In genomic region chr12:57231276-57232021, GRCh38 we compare ENCODE assay signal across 11 cellular contexts. TPM values are rescaled to one million over a fixed set of nuclear protein-coding genes. Genes with fewer than 3 reads are reported as not detected.
A peak's percentile ranks its signal among the peaks of the same experiment; 100 is the strongest.
DNase-seq lines count a peak whose midpoint lies in the region; ATAC-seq and TF ChIP-seq lines count a peak whose summit lies in the region.
"Had no signal": no experiment of that assay in that cellular context is flagged by ENCODE, and none has a peak within 500 bp of the region (broad histone marks: within the 10 kb centered on the region; RNA-seq: fewer than 3 reads in every experiment).

No MANE protein-coding gene starts in this region.

- CTCF ChIA-PET in MCF 10A (lab: Yijun Ruan, JAX) (interaction anchor here (0.7 to 10.2 kb wide), 4 partner anchors 10 to 221 kb away, joined by 3 to 152 read pairs (median 33); no protein-coding TSS in a partner anchor), T-cell (lab: Charles Lee) (interaction anchor here (0.5 to 3.1 kb wide), 4 partner anchors 12 to 49 kb away, joined by 3 to 38 read pairs (median 10); no protein-coding TSS in a partner anchor)

- H3K4me1 ChIP-seq in breast epithelium, result peaks cover 0 to 4% of the 10 kb centered on the region in 2 donors

- no peak overlapping the region for H3K27ac ChIP-seq in breast epithelium

- no peak for TF ChIP-seq CTCF in MCF 10A (IDR thresholded peaks at IDR 0.05; ENCODE audit: unreplicated experiment)
- TF ChIP-seq CTCF in breast epithelium (IDR thresholded peaks at IDR 0.05), result no peak
- no peak for TF ChIP-seq CTCF in fibroblast of the aortic adventitia (IDR thresholded peaks at IDR 0.05; ENCODE audit: insufficient read depth, low read length)

- peaks cover 0 to 10% of the 10 kb centered on the region in 2 donors for H3K27me3 ChIP-seq in breast epithelium

- TF ChIP-seq POLR2A in breast epithelium (IDR thresholded peaks at IDR 0.05), result no peak

- POLR2A ChIA-PET in MCF 10A (lab: Yijun Ruan, JAX), result interaction anchor here (2.1 to 3.1 kb wide), 3 partner anchors 12 to 120 kb away, joined by 6 to 23 read pairs (median 17); partner anchors contain the start of gene STAT6
- POLR2A ChIA-PET in T-cell (lab: Charles Lee), result no interaction called here

- H3K27me3 Mint-ChIP-seq in MCF 10A (ENCODE audit: insufficient read depth, unreplicated experiment), result no peaks in the 10 kb centered on the region
- peaks cover 14% of the 10 kb centered on the region in 2 donors for H3K27me3 Mint-ChIP-seq in T-cell
- peaks cover 5 to 8% of the 10 kb centered on the region in 2 donors for H3K27me3 Mint-ChIP-seq in stimulated activated naive B cell treated with anti-CD40 and anti-IgM and Interleukin-4, amounts not matched to agents 10 μg/mL and 1 μg/mL and 100 μg/mL, for 72 hours

- H3K36me3 Mint-ChIP-seq in MCF 10A (ENCODE audit: insufficient read depth, unreplicated experiment) (peaks cover 56% of the 10 kb centered on the region), T-cell (peaks cover 36% of the 10 kb centered on the region)
- H3K36me3 Mint-ChIP-seq in stimulated activated naive B cell treated with anti-CD40 and anti-IgM and Interleukin-4, amounts not matched to agents 10 μg/mL and 1 μg/mL and 100 μg/mL, for 72 hours, result peaks cover 45 to 59% of the 10 kb centered on the region in 2 donors

- no peak overlapping the region for H3K4me3 ChIP-seq in breast epithelium
- H3K4me3 ChIP-seq in fibroblast of the aortic adventitia (ENCODE audit: low read depth, low read length), result peak overlapping the region; percentile 93

- H3K9me3 ChIP-seq in breast epithelium, result no peaks in the 10 kb centered on the region
- H3K9me3 ChIP-seq: upper lobe of left lung had no signal

- DNase-seq in MCF 10A (ENCODE audit: unreplicated experiment) (no peak), breast epithelium (ENCODE audit: low spot score in 2 of 2) (no peak), T-cell (no peak), fibroblast of the aortic adventitia (ENCODE audit: low read depth) (no peak), NK-92 (lab: John Stamatoyannopoulos, UW; ENCODE audit: unreplicated experiment) (no peak), iPS-NIHi11 (ENCODE audit: low spot score) (no peak)
- DNase-seq in stimulated activated naive B cell treated with anti-CD40 and anti-IgM and Interleukin-4, amounts not matched to agents 10 μg/mL and 1 μg/mL and 100 μg/mL, for 72 hours, result no peak
- DNase-seq in stimulated activated CD4-positive, alpha-beta T cell treated with anti-CD3 and anti-CD28 coated beads, Interleukin-12 subunit alpha, Interleukin-12 subunit beta, amount 100 ng/mL, for 4 hours, result no peak
- DNase-seq: left cardiac atrium, NCI-H226, upper lobe of left lung had no signal

- H3K4me3 Mint-ChIP-seq in MCF 10A (ENCODE audit: unreplicated experiment), result peak overlapping the region; percentile 98
- H3K4me3 Mint-ChIP-seq in T-cell, result peak overlapping the region; percentile 93 to 96 (median 95)
- H3K4me3 Mint-ChIP-seq in stimulated activated naive B cell treated with anti-CD40 and anti-IgM and Interleukin-4, amounts not matched to agents 10 μg/mL and 1 μg/mL and 100 μg/mL, for 72 hours, result peak overlapping the region; percentile 97 to 99

- BruUV-seq in MCF 10A (replicated peaks; lab: Mats Ljungman, UMichigan), result no TSS peak

- no peak for ATAC-seq in T-cell (replicated peaks in 1 of 4)
- no peak for ATAC-seq in stimulated activated naive B cell treated with anti-CD40 and anti-IgM and Interleukin-4, amounts not matched to agents 10 μg/mL and 1 μg/mL and 100 μg/mL, for 72 hours (replicated peaks)
- ATAC-seq: left cardiac atrium had no signal

- H3K27ac Mint-ChIP-seq in MCF 10A (ENCODE audit: low read depth, unreplicated experiment), result peak overlapping the region; percentile 99
- H3K27ac Mint-ChIP-seq in T-cell, result no peak overlapping the region
- no peak overlapping the region for H3K27ac Mint-ChIP-seq in stimulated activated naive B cell treated with anti-CD40 and anti-IgM and Interleukin-4, amounts not matched to agents 10 μg/mL and 1 μg/mL and 100 μg/mL, for 72 hours

- peaks cover 21% of the 10 kb centered on the region for H3K4me1 Mint-ChIP-seq in MCF 10A (ENCODE audit: insufficient read depth, unreplicated experiment)
- peaks cover 35 to 68% (median 47%) of the 10 kb centered on the region in 3 donors for H3K4me1 Mint-ChIP-seq in T-cell
- peaks cover 68 to 93% of the 10 kb centered on the region in 2 donors for H3K4me1 Mint-ChIP-seq in stimulated activated naive B cell treated with anti-CD40 and anti-IgM and Interleukin-4, amounts not matched to agents 10 μg/mL and 1 μg/mL and 100 μg/mL, for 72 hours

- intact Hi-C loops in MCF 10A (cut with micrococcal nuclease) (no loop called here), breast epithelium (cut with DNase I; ENCODE audit: low total_unique reads) (no loop called here)

- H3K36me3 ChIP-seq in breast epithelium, result no peaks in the 10 kb centered on the region

- H3K9me3 Mint-ChIP-seq in MCF 10A (ENCODE audit: unreplicated experiment) (no peaks in the 10 kb centered on the region), T-cell (no peaks in the 10 kb centered on the region)
- no peaks in the 10 kb centered on the region for H3K9me3 Mint-ChIP-seq in stimulated activated naive B cell treated with anti-CD40 and anti-IgM and Interleukin-4, amounts not matched to agents 10 μg/mL and 1 μg/mL and 100 μg/mL, for 72 hours

RNA-seq across cellular contexts. Expression of gene SHMT2, which starts 1.9 kb away (rescaled TPM):
- total RNA-seq in MCF 10A (2022) (375 and 421 TPM in 2 replicates), breast epithelium (10 to 100 TPM; 37.9 to 63.3 (median 46.7) TPM), T-cell (10 to 100 TPM; 31.0 to 80.9 (median 55.6) TPM), fibroblast of the aortic adventitia (ENCODE audit: low replicate concordance) (233 and 303 TPM in 2 replicates)

RNA-seq across cellular contexts. Expression of gene NXPH4, which starts 14.9 kb away (rescaled TPM):
- 2.2 and 2.8 TPM in 2 replicates for total RNA-seq in MCF 10A (2022)
- total RNA-seq in breast epithelium, result under 1 TPM in 1 of 3 donors, not detected in 2; 0.33 TPM
- total RNA-seq in T-cell, result 1 to 10 TPM in 2 of 5 donors, under 1 TPM in 2, not detected in 1; 0.49 to 4.5 (median 1.0) TPM
- total RNA-seq in fibroblast of the aortic adventitia (ENCODE audit: low replicate concordance), result 1.9 and 2.4 TPM in 2 replicates

RNA-seq across cellular contexts. Expression of gene STAC3, which starts 19.5 kb away (rescaled TPM):
- 2.5 and 2.8 TPM in 2 replicates for total RNA-seq in MCF 10A (2022)
- 1 to 10 TPM in 2 of 3 donors, under 1 TPM in 1; 0.98 to 3.2 (median 1.6) TPM for total RNA-seq in breast epithelium
- total RNA-seq in T-cell, result 1 to 10 TPM; 1.3 to 4.9 (median 2.9) TPM
- 0.90 and 3.8 TPM in 2 replicates for total RNA-seq in fibroblast of the aortic adventitia (ENCODE audit: low replicate concordance)
